Comparison of ENCODE assay signal across 1 cellular context in genomic region chr2:28311660-28312249, GRCh38.
TF ChIP-seq lines count a peak whose summit lies in the region.

No MANE protein-coding gene starts in this region.

TF ChIP-seq in GM23338, 12 proteins besides CTCF, POLR2A, EP300 and RAD21 (continued from another document):
- TF ChIP-seq, protein P1, sequence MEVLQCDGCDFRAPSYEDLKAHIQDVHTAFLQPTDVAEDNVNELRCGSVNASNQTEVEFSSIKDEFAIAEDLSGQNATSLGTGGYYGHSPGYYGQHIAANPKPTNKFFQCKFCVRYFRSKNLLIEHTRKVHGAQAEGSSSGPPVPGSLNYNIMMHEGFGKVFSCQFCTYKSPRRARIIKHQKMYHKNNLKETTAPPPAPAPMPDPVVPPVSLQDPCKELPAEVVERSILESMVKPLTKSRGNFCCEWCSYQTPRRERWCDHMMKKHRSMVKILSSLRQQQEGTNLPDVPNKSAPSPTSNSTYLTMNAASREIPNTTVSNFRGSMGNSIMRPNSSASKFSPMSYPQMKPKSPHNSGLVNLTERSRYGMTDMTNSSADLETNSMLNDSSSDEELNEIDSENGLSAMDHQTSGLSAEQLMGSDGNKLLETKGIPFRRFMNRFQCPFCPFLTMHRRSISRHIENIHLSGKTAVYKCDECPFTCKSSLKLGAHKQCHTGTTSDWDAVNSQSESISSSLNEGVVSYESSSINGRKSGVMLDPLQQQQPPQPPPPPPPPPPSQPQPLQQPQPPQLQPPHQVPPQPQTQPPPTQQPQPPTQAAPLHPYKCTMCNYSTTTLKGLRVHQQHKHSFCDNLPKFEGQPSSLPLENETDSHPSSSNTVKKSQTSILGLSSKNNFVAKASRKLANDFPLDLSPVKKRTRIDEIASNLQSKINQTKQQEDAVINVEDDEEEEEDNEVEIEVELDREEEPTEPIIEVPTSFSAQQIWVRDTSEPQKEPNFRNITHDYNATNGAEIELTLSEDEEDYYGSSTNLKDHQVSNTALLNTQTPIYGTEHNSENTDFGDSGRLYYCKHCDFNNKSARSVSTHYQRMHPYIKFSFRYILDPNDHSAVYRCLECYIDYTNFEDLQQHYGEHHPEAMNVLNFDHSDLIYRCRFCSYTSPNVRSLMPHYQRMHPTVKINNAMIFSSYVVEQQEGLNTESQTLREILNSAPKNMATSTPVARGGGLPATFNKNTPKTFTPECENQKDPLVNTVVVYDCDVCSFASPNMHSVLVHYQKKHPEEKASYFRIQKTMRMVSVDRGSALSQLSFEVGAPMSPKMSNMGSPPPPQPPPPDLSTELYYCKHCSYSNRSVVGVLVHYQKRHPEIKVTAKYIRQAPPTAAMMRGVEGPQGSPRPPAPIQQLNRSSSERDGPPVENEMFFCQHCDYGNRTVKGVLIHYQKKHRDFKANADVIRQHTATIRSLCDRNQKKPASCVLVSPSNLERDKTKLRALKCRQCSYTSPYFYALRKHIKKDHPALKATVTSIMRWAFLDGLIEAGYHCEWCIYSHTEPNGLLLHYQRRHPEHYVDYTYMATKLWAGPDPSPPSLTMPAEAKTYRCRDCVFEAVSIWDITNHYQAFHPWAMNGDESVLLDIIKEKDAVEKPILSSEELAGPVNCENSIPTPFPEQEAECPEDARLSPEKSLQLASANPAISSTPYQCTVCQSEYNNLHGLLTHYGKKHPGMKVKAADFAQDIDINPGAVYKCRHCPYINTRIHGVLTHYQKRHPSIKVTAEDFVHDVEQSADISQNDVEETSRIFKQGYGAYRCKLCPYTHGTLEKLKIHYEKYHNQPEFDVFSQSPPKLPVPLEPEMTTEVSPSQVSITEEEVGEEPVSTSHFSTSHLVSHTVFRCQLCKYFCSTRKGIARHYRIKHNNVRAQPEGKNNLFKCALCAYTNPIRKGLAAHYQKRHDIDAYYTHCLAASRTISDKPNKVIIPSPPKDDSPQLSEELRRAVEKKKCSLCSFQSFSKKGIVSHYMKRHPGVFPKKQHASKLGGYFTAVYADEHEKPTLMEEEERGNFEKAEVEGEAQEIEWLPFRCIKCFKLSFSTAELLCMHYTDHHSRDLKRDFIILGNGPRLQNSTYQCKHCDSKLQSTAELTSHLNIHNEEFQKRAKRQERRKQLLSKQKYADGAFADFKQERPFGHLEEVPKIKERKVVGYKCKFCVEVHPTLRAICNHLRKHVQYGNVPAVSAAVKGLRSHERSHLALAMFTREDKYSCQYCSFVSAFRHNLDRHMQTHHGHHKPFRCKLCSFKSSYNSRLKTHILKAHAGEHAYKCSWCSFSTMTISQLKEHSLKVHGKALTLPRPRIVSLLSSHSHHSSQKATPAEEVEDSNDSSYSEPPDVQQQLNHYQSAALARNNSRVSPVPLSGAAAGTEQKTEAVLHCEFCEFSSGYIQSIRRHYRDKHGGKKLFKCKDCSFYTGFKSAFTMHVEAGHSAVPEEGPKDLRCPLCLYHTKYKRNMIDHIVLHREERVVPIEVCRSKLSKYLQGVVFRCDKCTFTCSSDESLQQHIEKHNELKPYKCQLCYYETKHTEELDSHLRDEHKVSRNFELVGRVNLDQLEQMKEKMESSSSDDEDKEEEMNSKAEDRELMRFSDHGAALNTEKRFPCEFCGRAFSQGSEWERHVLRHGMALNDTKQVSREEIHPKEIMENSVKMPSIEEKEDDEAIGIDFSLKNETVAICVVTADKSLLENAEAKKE (CRISPR knock-in tag; IDR thresholded peaks at IDR 0.05) = no peak
